In the genomic region with DNA sequence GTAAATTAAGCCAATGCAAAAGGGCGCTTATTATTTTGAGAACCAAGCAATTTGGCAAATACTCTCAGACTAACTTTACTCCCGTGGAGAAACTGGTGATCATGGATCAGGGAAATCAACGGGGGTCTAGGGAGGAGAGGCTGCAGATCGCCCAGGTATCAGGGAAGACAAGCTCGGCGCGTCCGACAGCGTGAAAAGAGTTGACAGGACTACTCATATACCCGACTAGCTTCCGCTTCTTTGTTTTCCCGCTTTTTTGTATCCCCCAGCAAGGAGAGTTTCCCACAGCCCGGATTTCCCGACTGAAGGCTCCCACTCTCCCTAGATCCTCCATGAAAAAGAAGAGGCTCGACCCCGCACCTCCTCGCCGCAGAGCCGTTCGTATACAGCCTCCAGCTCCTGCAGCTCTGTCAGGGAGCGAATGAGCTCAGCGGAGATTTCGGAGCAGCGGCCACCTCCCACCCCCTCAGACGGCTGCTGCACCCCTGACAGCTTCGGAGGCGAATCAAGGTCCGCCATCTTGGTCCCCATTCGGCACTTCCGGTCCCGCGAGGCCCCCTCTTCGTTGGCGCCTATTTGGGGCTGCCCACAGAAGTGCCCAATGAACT, we compare ENCODE assay signal across 1 cellular context.
A peak's percentile ranks its signal among the peaks of the same experiment; 100 is the strongest.
TF ChIP-seq lines count a peak whose summit lies in the region.

Gene COG4, minus strand, starts transcription at position 542 of the 608 bp plus-strand sequence. Its CDS starts 11 bp downstream, at position 531.

TF ChIP-seq in HepG2, 621 proteins besides CTCF, POLR2A, EP300 and RAD21 (continued from another document):
- TF ChIP-seq, protein P1, sequence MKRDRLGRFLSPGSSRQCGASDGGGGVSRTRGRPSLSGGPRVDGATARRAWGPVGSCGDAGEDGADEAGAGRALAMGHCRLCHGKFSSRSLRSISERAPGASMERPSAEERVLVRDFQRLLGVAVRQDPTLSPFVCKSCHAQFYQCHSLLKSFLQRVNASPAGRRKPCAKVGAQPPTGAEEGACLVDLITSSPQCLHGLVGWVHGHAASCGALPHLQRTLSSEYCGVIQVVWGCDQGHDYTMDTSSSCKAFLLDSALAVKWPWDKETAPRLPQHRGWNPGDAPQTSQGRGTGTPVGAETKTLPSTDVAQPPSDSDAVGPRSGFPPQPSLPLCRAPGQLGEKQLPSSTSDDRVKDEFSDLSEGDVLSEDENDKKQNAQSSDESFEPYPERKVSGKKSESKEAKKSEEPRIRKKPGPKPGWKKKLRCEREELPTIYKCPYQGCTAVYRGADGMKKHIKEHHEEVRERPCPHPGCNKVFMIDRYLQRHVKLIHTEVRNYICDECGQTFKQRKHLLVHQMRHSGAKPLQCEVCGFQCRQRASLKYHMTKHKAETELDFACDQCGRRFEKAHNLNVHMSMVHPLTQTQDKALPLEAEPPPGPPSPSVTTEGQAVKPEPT (CRISPR knock-in tag; IDR thresholded peaks at IDR 0.05; ENCODE audit: low read depth), result 0 out of 2 replicates have a peak, but pooled peaks have one; percentile 28
- TF ChIP-seq NCOR1 (IDR thresholded peaks at IDR 0.05; ENCODE audit: borderline replicate concordance, low read length) (no peak), PRDM10 (CRISPR knock-in tag; IDR thresholded peaks at IDR 0.05; ENCODE audit: low read depth) (no peak), KMT2A (CRISPR knock-in tag; IDR thresholded peaks at IDR 0.05) (peak; percentile 78), ZNF710 (CRISPR knock-in tag; IDR thresholded peaks at IDR 0.05; ENCODE audit: borderline replicate concordance) (no peak), TOPORS (CRISPR knock-in tag; IDR thresholded peaks at IDR 0.05) (no peak; the same call in 1 of the 2 replicates), ZNF343 (CRISPR knock-in tag; IDR thresholded peaks at IDR 0.05) (no peak), KLF6 (CRISPR knock-in tag; IDR thresholded peaks at IDR 0.05) (peak; percentile 50; the same call in 1 of the 2 replicates), AGO1 (IDR thresholded peaks at IDR 0.05; ENCODE audit: low read depth, low read length, poor library complexity, severe bottlenecking) (peak; percentile 47), ZNF687 (CRISPR knock-in tag; IDR thresholded peaks at IDR 0.05) (peak; percentile 77), ZNF33A (CRISPR knock-in tag; IDR thresholded peaks at IDR 0.05; ENCODE audit: borderline replicate concordance) (no peak), PAWR (CRISPR knock-in tag; IDR thresholded peaks at IDR 0.05; ENCODE audit: borderline replicate concordance) (no peak), PRPF4 (IDR thresholded peaks at IDR 0.05; ENCODE audit: low read depth, low read length, poor library complexity, severe bottlenecking) (no peak), ZEB1 (IDR thresholded peaks at IDR 0.05; ENCODE audit: insufficient replicate concordance, low read depth) (no peak), YY1 (IDR thresholded peaks at IDR 0.05; ENCODE audit: insufficient read depth, insufficient replicate concordance, low read depth, low read length) (peak; percentile 95), ZBTB1 (CRISPR knock-in tag; IDR thresholded peaks at IDR 0.05; ENCODE audit: borderline replicate concordance) (no peak), TIGD3 (CRISPR knock-in tag; IDR thresholded peaks at IDR 0.05; ENCODE audit: borderline replicate concordance) (no peak), ESRRA (CRISPR knock-in tag; IDR thresholded peaks at IDR 0.05; ENCODE audit: low read depth) (no peak), SRSF9 (IDR thresholded peaks at IDR 0.05; ENCODE audit: borderline replicate concordance, insufficient read depth, low read depth, low read length, poor library complexity, severe bottlenecking) (no peak), HMG20B (CRISPR knock-in tag; conservative IDR thresholded peaks at IDR 0.05) (no peak), ETV6 (CRISPR knock-in tag; conservative IDR thresholded peaks at IDR 0.05) (peak; percentile 58; the same call in 1 of the 2 replicates), DNMT1 (CRISPR knock-in tag; IDR thresholded peaks at IDR 0.05) (no peak), MEIS2 (CRISPR knock-in tag; IDR thresholded peaks at IDR 0.05) (no peak; the same call in 1 of the 2 replicates), ZBTB38 (CRISPR knock-in tag; IDR thresholded peaks at IDR 0.05) (no peak; the same call in 1 of the 2 replicates), ZFP36L1 (CRISPR knock-in tag; IDR thresholded peaks at IDR 0.05) (peak; percentile 23; the same call in 1 of the 2 replicates), ZNF44 (CRISPR knock-in tag; IDR thresholded peaks at IDR 0.05) (no peak)
- TF ChIP-seq, protein P2, sequence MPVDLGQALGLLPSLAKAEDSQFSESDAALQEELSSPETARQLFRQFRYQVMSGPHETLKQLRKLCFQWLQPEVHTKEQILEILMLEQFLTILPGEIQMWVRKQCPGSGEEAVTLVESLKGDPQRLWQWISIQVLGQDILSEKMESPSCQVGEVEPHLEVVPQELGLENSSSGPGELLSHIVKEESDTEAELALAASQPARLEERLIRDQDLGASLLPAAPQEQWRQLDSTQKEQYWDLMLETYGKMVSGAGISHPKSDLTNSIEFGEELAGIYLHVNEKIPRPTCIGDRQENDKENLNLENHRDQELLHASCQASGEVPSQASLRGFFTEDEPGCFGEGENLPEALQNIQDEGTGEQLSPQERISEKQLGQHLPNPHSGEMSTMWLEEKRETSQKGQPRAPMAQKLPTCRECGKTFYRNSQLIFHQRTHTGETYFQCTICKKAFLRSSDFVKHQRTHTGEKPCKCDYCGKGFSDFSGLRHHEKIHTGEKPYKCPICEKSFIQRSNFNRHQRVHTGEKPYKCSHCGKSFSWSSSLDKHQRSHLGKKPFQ (CRISPR knock-in tag; IDR thresholded peaks at IDR 0.05; ENCODE audit: insufficient replicate concordance), result peak; percentile 27
- TF ChIP-seq, protein P3, sequence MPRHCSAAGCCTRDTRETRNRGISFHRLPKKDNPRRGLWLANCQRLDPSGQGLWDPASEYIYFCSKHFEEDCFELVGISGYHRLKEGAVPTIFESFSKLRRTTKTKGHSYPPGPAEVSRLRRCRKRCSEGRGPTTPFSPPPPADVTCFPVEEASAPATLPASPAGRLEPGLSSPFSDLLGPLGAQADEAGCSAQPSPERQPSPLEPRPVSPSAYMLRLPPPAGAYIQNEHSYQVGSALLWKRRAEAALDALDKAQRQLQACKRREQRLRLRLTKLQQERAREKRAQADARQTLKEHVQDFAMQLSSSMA (CRISPR knock-in tag; IDR thresholded peaks at IDR 0.05), result no peak
- TF ChIP-seq, protein P4, sequence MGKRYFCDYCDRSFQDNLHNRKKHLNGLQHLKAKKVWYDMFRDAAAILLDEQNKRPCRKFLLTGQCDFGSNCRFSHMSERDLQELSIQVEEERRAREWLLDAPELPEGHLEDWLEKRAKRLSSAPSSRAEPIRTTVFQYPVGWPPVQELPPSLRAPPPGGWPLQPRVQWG (CRISPR knock-in tag; IDR thresholded peaks at IDR 0.05; ENCODE audit: borderline replicate concordance, low read depth), result no peak
- TF ChIP-seq, protein P5, sequence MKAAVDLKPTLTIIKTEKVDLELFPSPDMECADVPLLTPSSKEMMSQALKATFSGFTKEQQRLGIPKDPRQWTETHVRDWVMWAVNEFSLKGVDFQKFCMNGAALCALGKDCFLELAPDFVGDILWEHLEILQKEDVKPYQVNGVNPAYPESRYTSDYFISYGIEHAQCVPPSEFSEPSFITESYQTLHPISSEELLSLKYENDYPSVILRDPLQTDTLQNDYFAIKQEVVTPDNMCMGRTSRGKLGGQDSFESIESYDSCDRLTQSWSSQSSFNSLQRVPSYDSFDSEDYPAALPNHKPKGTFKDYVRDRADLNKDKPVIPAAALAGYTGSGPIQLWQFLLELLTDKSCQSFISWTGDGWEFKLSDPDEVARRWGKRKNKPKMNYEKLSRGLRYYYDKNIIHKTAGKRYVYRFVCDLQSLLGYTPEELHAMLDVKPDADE (CRISPR knock-in tag; IDR thresholded peaks at IDR 0.05), result 0 out of 2 replicates have a peak, but pooled peaks have one; percentile 35
